ENCODE assay signal across 17 cellular contexts in genomic region chrX:41716767-41717473, GRCh38. TPM values are rescaled to one million over a fixed set of nuclear protein-coding genes. Genes with fewer than 3 reads are reported as not detected.
"Had no signal": no experiment of that assay in that cellular context is flagged by ENCODE, and none has a peak within 500 bp of the region (broad histone marks: within the 10 kb centered on the region; RNA-seq: fewer than 3 reads in every experiment).

No MANE protein-coding gene starts in this region.

- H3K9me3 ChIP-seq: vagina had no signal

- H3K27me3 Mint-ChIP-seq: activated CD8-positive, alpha-beta T cell treated with anti-CD3 and anti-CD28 coated beads for 36 hours; activated naive CD4-positive, alpha-beta T cell treated with anti-CD3 and anti-CD28 coated beads, Interleukin-2, amount 50 U/mL, for 24 hours had no signal

- H3K27ac ChIP-seq: brain microvascular endothelial cell, parathyroid adenoma, vagina had no signal

- H3K27me3 ChIP-seq: brain microvascular endothelial cell, tibial artery, vagina had no signal

- H3K27ac Mint-ChIP-seq: activated CD8-positive, alpha-beta T cell treated with anti-CD3 and anti-CD28 coated beads for 36 hours; activated naive CD4-positive, alpha-beta T cell treated with anti-CD3 and anti-CD28 coated beads, Interleukin-2, amount 50 U/mL, for 24 hours; activated T-helper 2 cell treated with anti-CD3 and anti-CD28 coated beads, Interferon-gamma antibody, Interleukin-2, Interleukin-4, amounts not matched to agents 10 μg/mL and 5 μg/mL and 100 μg/mL, durations not matched to agents 14 hours and 24 hours and 36 hours had no signal

- H3K79me2 ChIP-seq: parathyroid adenoma had no signal

- ATAC-seq: activated CD8-positive, alpha-beta T cell treated with anti-CD3 and anti-CD28 coated beads for 36 hours; left ventricle myocardium superior had no signal

- H3K36me3 ChIP-seq: brain microvascular endothelial cell, tibial artery, vagina had no signal

- H2AFZ ChIP-seq: parathyroid adenoma had no signal

- H3K4me1 ChIP-seq: parathyroid adenoma, vagina had no signal

- H3K4me3 ChIP-seq: tibial artery, vagina had no signal

- DNase-seq: activated CD4-positive, CD25-positive, alpha-beta regulatory T cell; activated CD8-positive, alpha-beta memory T cell treated with anti-CD3 and anti-CD28 coated beads, Interleukin-2, amount 50 U/mL, for 4 hours; activated CD8-positive, alpha-beta T cell treated with anti-CD3 and anti-CD28 coated beads for 36 hours; brain microvascular endothelial cell; cerebellar nuclear complex; dermis blood vessel endothelial cell; erythroblast; kidney; left ventricle myocardium superior; mesendoderm; retina; tibial artery had no signal

- H3K4me3 Mint-ChIP-seq: activated CD8-positive, alpha-beta T cell treated with anti-CD3 and anti-CD28 coated beads for 36 hours; activated naive CD4-positive, alpha-beta T cell treated with anti-CD3 and anti-CD28 coated beads, Interleukin-2, amount 50 U/mL, for 24 hours had no signal

RNA-seq across cellular contexts. Expression of gene GPR82, which starts 7.1 kb away (rescaled TPM):
- total RNA-seq: dermis blood vessel endothelial cell, skeletal muscle tissue, vagina had no signal

RNA-seq across cellular contexts. Expression of gene GPR34, which starts 28.1 kb away (rescaled TPM):
- total RNA-seq: activated T-helper 2 cell treated with anti-CD3 and anti-CD28 coated beads, Interferon-gamma antibody, Interleukin-2, Interleukin-4, amounts not matched to agents 10 μg/mL and 5 μg/mL and 100 μg/mL, durations not matched to agents 14 hours and 24 hours and 36 hours; dermis blood vessel endothelial cell had no signal
